ENCODE assay signal across 31 cellular contexts in genomic region chr12:113580437-113580836, GRCh38.
"Had no signal": no experiment of that assay in that cellular context is flagged by ENCODE, and none has a peak within 500 bp of the region (broad histone marks: within the 10 kb centered on the region; RNA-seq: fewer than 3 reads in every experiment).

No MANE protein-coding gene starts in this region.

- H3K4me3 ChIP-seq: neural progenitor cell, ovary, psoas muscle, skin epidermis, smooth muscle cell, spleen, suprapubic skin, testis, tibial artery, upper lobe of left lung, vagina had no signal

- FAIRE-seq: urothelium cell line had no signal

- H3K4me3 Mint-ChIP-seq: naive B cell; naive thymus-derived CD8-positive, alpha-beta T cell; natural killer cell treated with Interleukin-12 subunit alpha and Interleukin-12 subunit beta and Interleukin-15 and Interleukin-18, amount 100 ng/mL, for 72 hours; neural progenitor cell; stimulated activated memory B cell treated with anti-CD40 and anti-IgM and Interleukin-4, amounts not matched to agents 10 μg/mL and 1 μg/mL and 100 μg/mL, for 72 hours; stimulated activated naive CD8-positive, alpha-beta T cell treated with anti-CD3 and anti-CD28 coated beads, Interleukin-15, amount 100 ng/mL, for 72 hours had no signal

- ATAC-seq: naive thymus-derived CD8-positive, alpha-beta T cell; natural killer cell treated with Interleukin-12 subunit alpha and Interleukin-12 subunit beta and Interleukin-15 and Interleukin-18, amount 100 ng/mL, for 72 hours; psoas muscle; right cardiac atrium; sciatic nerve; stimulated activated memory B cell treated with anti-CD40 and anti-IgM and Interleukin-4, amounts not matched to agents 10 μg/mL and 1 μg/mL and 100 μg/mL, for 72 hours; stimulated activated naive CD8-positive, alpha-beta T cell treated with anti-CD3 and anti-CD28 coated beads, Interleukin-15, amount 100 ng/mL, for 72 hours; stimulated activated naive CD8-positive, alpha-beta T cell treated with anti-CD3 and anti-CD28 coated beads, Interleukin-15, Interleukin-2, amounts not matched to agents 100 U/mL and 50 U/mL, for 24 hours had no signal

- H2AFZ ChIP-seq: neural progenitor cell, parathyroid adenoma had no signal

- H3K4me1 ChIP-seq: parathyroid adenoma, psoas muscle, spleen, suprapubic skin, testis, tibial artery, upper lobe of left lung, vagina had no signal

- H3K36me3 Mint-ChIP-seq: neural progenitor cell; stimulated activated memory B cell treated with anti-CD40 and anti-IgM and Interleukin-4, amounts not matched to agents 10 μg/mL and 1 μg/mL and 100 μg/mL, for 72 hours had no signal

- H3K27ac Mint-ChIP-seq: naive B cell; natural killer cell treated with Interleukin-12 subunit alpha and Interleukin-12 subunit beta and Interleukin-15 and Interleukin-18, amount 100 ng/mL, for 72 hours; neural progenitor cell; progenitor cell of endocrine pancreas; stimulated activated memory B cell treated with anti-CD40 and anti-IgM and Interleukin-4, amounts not matched to agents 10 μg/mL and 1 μg/mL and 100 μg/mL, for 72 hours; stimulated activated naive CD8-positive, alpha-beta T cell treated with anti-CD3 and anti-CD28 coated beads, Interleukin-15, amount 100 ng/mL, for 72 hours had no signal

- H3K27ac ChIP-seq: neural progenitor cell, ovary, parathyroid adenoma, psoas muscle, skin epidermis, spleen, suprapubic skin, testis, tibial artery, upper lobe of left lung, vagina had no signal

- H3K4me1 Mint-ChIP-seq: naive B cell; naive thymus-derived CD8-positive, alpha-beta T cell; stimulated activated memory B cell treated with anti-CD40 and anti-IgM and Interleukin-4, amounts not matched to agents 10 μg/mL and 1 μg/mL and 100 μg/mL, for 72 hours; stimulated activated naive CD8-positive, alpha-beta T cell treated with anti-CD3 and anti-CD28 coated beads, Interleukin-15, amount 100 ng/mL, for 72 hours had no signal

- H3K4me2 ChIP-seq: neural progenitor cell, smooth muscle cell had no signal

- H3K9me3 ChIP-seq: ovary, suprapubic skin, testis, vagina had no signal

- H3K79me2 ChIP-seq: parathyroid adenoma had no signal

- H3K9ac ChIP-seq: neural progenitor cell, parathyroid adenoma had no signal

- H3K27me3 ChIP-seq: neural progenitor cell, ovary, testis, upper lobe of left lung, vagina had no signal

- H3K36me3 ChIP-seq: ovary, spleen, suprapubic skin, tibial artery, upper lobe of left lung, vagina had no signal

- DNase-seq: naive B cell; naive thymus-derived CD8-positive, alpha-beta T cell; occipital lobe; ovary; psoas muscle; right cardiac atrium; spleen; stimulated activated CD4-positive, alpha-beta T cell treated with anti-CD3 and anti-CD28 coated beads, Interleukin-12 subunit alpha, Interleukin-12 subunit beta, amount 100 ng/mL, for 4 hours; stimulated activated CD4-positive, alpha-beta T cell treated with anti-CD3 and anti-CD28 coated beads, Interleukin-1b, Interleukin-23, amount 100 ng/mL, for 48 hours; stimulated activated CD4-positive, alpha-beta T cell treated with anti-CD3 and anti-CD28 coated beads, Interleukin-4, amount 100 ng/mL, for 1 hour; stimulated activated CD4-positive, alpha-beta T cell treated with anti-CD3 and anti-CD28 coated beads, Interleukin-4, amount 100 ng/mL, for 4 hours; stimulated activated CD8-positive, alpha-beta memory T cell treated with anti-CD3 and anti-CD28 coated beads, Interleukin-4, amount 100 ng/mL, for 48 hours; stimulated activated naive CD4-positive, alpha-beta T cell; stimulated activated naive CD8-positive, alpha-beta T cell treated with anti-CD3 and anti-CD28 coated beads, Interleukin-15, amount 100 ng/mL, for 72 hours; stimulated activated naive CD8-positive, alpha-beta T cell treated with anti-CD3 and anti-CD28 coated beads, Interleukin-15, Interleukin-2, amounts not matched to agents 100 U/mL and 50 U/mL, for 24 hours; substantia nigra; testis; trophoblast cell; upper lobe of left lung had no signal
